ENCODE assay signal across 1 cellular context in genomic region chr12:13222076-13222475, GRCh38.
TF ChIP-seq lines count a peak whose summit lies in the region.

No MANE protein-coding gene starts in this region.

TF ChIP-seq in IMR-90, 13 proteins besides CTCF, POLR2A, EP300 and RAD21 (continued from another document):
- TF ChIP-seq ELK1 (IDR thresholded peaks at IDR 0.05; ENCODE audit: borderline replicate concordance, low read depth, low read length) (no peak), MAFK (IDR thresholded peaks at IDR 0.05; ENCODE audit: low read depth, low read length) (no peak), BHLHE40 (IDR thresholded peaks at IDR 0.05; ENCODE audit: low read depth, low read length) (no peak), MAZ (IDR thresholded peaks at IDR 0.05; ENCODE audit: borderline replicate concordance, low read depth, low read length) (no peak)
